In the genomic region with DNA sequence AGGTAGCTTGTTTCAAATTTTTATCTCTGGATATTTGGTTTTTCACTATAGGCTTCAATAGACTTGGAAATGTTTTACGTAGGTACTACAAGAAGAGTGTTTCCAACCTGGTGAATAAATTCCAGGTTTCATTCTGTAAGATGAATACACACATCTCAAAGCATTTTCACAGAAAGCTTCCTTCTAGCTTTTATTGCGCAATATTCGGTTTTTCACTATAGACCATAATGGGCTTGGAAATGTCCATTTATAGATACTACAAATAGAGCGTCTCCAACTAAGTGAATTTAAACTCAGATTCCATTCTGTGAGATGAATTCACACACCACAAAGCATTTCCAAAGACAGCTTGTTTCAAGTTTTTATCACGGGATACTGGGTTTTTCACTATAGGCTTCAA, we compare ENCODE assay signal across 29 cellular contexts.
"Had no signal": no experiment of that assay in that cellular context is flagged by ENCODE, and none has a peak within 500 bp of the region (broad histone marks: within the 10 kb centered on the region; RNA-seq: fewer than 3 reads in every experiment).

No MANE protein-coding gene starts in this region.

- H3K4me1 ChIP-seq: colonic mucosa, esophagus squamous epithelium, heart right ventricle, left lung, pancreas, testis, tibial artery had no signal

- DNase-seq: colonic mucosa; effector memory CD4-positive, alpha-beta T cell; erythroblast; esophagus squamous epithelium; foreskin melanocyte; glutamatergic neuron; heart right ventricle; hippocampal formation; left cardiac atrium; left lung; mesenchymal stem cell; mucosa of descending colon; naive B cell; pancreas; retina; stimulated activated CD4-positive, alpha-beta T cell treated with anti-CD3 and anti-CD28 coated beads, Interleukin-12 subunit alpha, Interleukin-12 subunit beta, amount 100 ng/mL, for 4 hours; stimulated activated CD4-positive, alpha-beta T cell treated with anti-CD3 and anti-CD28 coated beads, Interleukin-1b, Interleukin-23, amount 100 ng/mL, for 48 hours; stimulated activated CD4-positive, alpha-beta T cell treated with anti-CD3 and anti-CD28 coated beads, Interleukin-4, amount 100 ng/mL, for 24 hours; stimulated activated naive CD4-positive, alpha-beta T cell treated with Interleukin-2 at 50 U/mL for 16 hours; substantia nigra; testis; tibial artery had no signal

- FAIRE-seq: endometrium, islet of Langerhans, pancreas had no signal

- H3K4me2 ChIP-seq: smooth muscle cell had no signal

- H3K27me3 ChIP-seq: colonic mucosa, esophagus squamous epithelium, heart right ventricle, left lung, neutrophil, pancreas, testis, tibial artery had no signal

- H3K27ac ChIP-seq: colonic mucosa, esophagus squamous epithelium, heart right ventricle, left lung, neutrophil, pancreas, testis, tibial artery had no signal

- ATAC-seq: heart right ventricle; left cardiac atrium; left lung; mucosa of descending colon; natural killer cell treated with Interleukin-12 subunit alpha and Interleukin-12 subunit beta and Interleukin-15 and Interleukin-18, amount 100 ng/mL, for 72 hours; pancreas; sciatic nerve; stimulated activated effector memory CD8-positive, alpha-beta T cell treated with anti-CD3 and anti-CD28 coated beads, Interleukin-12 subunit alpha, Interleukin-12 subunit beta, amount 100 ng/mL, for 72 hours had no signal

- H3K36me3 ChIP-seq: colonic mucosa, esophagus squamous epithelium, heart right ventricle, left lung, neutrophil, pancreas, tibial artery had no signal

- H3K4me3 ChIP-seq: colonic mucosa, esophagus squamous epithelium, heart right ventricle, left lung, mucosa of descending colon, pancreas, smooth muscle cell, testis, tibial artery had no signal

- H3K9me3 ChIP-seq: colonic mucosa, mucosa of descending colon, neutrophil, pancreas, testis, tibial artery had no signal
